Comparison of ENCODE assay signal across 9 cellular contexts in genomic region chr2:161709428-161709827, GRCh38.
DNase-seq lines count a peak whose midpoint lies in the region; ATAC-seq, FAIRE-seq and TF ChIP-seq lines count a peak whose summit lies in the region.
"Had no signal": no experiment of that assay in that cellular context is flagged by ENCODE, and none has a peak within 500 bp of the region (broad histone marks: within the 10 kb centered on the region; RNA-seq: fewer than 3 reads in every experiment).

No MANE protein-coding gene starts in this region.

- H3K4me3 ChIP-seq in SK-N-MC (peak overlapping the region; percentile 51), lower lobe of right lung (peak overlapping the region; percentile 9)

- TF ChIP-seq CTCF in lower lobe of right lung (IDR thresholded peaks at IDR 0.05), result no peak

- H3K9me3 ChIP-seq in SK-N-MC (ENCODE audit: low read depth, low read length) (no peaks in the 10 kb centered on the region), lower lobe of right lung (no peaks in the 10 kb centered on the region)

- H3K9ac ChIP-seq in SK-N-MC (ENCODE audit: insufficient read length), result peak overlapping the region; percentile 2

- no peak for TF ChIP-seq POLR2A in GM12892 (IDR thresholded peaks at IDR 0.05; ENCODE audit: low read depth, low read length)

- no peaks in the 10 kb centered on the region for H3K4me1 ChIP-seq in lower lobe of right lung

- no peak for DNase-seq in SK-N-MC (ENCODE audit: low read depth, low spot score)
- DNase-seq in lower lobe of right lung, result no peak
- no peak for DNase-seq in GM12892 (ENCODE audit: insufficient read length)
- no peak for DNase-seq in left cardiac atrium
- no peak for DNase-seq in GM19238 (ENCODE audit: insufficient read length, low spot score)

- H3K36me3 ChIP-seq in SK-N-MC (ENCODE audit: insufficient read depth, low read length) (no peaks in the 10 kb centered on the region), lower lobe of right lung (no peaks in the 10 kb centered on the region)

- no peaks in the 10 kb centered on the region for H3K27me3 ChIP-seq in lower lobe of right lung (ENCODE audit: low read depth)

- ATAC-seq in GM18511 (IDR thresholded peaks at IDR 0.05; ENCODE audit: unreplicated experiment) (peak; percentile 52), GM21529 (IDR thresholded peaks at IDR 0.05; ENCODE audit: unreplicated experiment) (peak; percentile 53), lower lobe of right lung (no peak), left cardiac atrium (no peak)

- no peak overlapping the region for H3K27ac ChIP-seq in SK-N-MC
- no peak overlapping the region for H3K27ac ChIP-seq in lower lobe of right lung

- intact Hi-C loops in lower lobe of right lung (cut with DNase I) (no loop called here), left cardiac atrium (cut with DNase I) (no loop called here)

- no peak for FAIRE-seq in GM12892 (lab: Jason Lieb, UNC)
- FAIRE-seq: G401.6, TTC549 had no signal

Comparison
In these comparisons a context has a peak if more than half of its experiments do, and no peak if none do; other contexts are left out.
1. ATAC-seq: peak in GM18511 (single experiment) and GM21529 (single experiment); none in lower lobe of right lung (0 of 2) and left cardiac atrium (0 of 2).